Comparison of ENCODE assay signal across 9 cellular contexts in the genomic region with DNA sequence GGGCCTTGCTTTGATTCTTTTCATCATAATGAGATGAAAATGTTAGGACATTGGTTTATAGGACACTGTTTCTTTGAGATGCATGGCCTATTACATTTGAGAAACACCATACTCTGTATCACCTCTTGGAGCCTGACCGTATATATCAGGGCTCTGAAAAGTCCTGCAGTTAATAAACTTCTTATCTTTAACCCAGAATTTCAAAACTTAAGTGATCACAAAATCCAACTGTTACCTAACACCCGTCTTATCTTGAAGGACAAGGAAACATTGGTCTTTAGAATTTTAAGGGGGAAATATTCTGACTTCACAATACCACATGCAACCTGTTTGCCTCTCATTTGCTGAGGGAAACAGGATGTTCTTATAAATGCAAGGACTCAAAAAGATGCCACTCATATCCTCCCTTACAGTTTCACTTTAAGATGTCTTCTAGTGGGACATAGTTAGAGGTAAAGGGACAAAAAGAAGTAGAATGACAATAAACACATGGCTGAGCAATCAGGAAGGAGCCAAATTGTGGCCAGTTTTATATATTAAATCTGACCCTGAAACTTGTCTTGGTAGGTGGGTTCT.
A peak's percentile ranks its signal among the peaks of the same experiment; 100 is the strongest.
DNase-seq lines count a peak whose midpoint lies in the region; ATAC-seq and TF ChIP-seq lines count a peak whose summit lies in the region.
"Had no signal": no experiment of that assay in that cellular context is flagged by ENCODE, and none has a peak within 500 bp of the region (broad histone marks: within the 10 kb centered on the region; RNA-seq: fewer than 3 reads in every experiment).

No MANE protein-coding gene starts in this region.

- peak overlapping the region; percentile 11 for H3K4me3 Mint-ChIP-seq in activated naive CD4-positive, alpha-beta T cell treated with anti-CD3 and anti-CD28 coated beads, Interleukin-2, amount 10 ng/mL, durations not matched to agents 7 days and 5 days
- H3K4me3 Mint-ChIP-seq in effector memory CD8-positive, alpha-beta T cell: peak overlapping the region; percentile 20 to 58

- peak overlapping the region; percentile 100 for H3K27ac Mint-ChIP-seq in activated naive CD4-positive, alpha-beta T cell treated with anti-CD3 and anti-CD28 coated beads, Interleukin-2, amount 10 ng/mL, durations not matched to agents 7 days and 5 days
- peak overlapping the region; percentile 83 to 85 for H3K27ac Mint-ChIP-seq in effector memory CD8-positive, alpha-beta T cell

- intact Hi-C loops in tibial artery (cut with DNase I; ENCODE audit: low total_unique reads): no loop called here

- H3K36me3 Mint-ChIP-seq in activated naive CD4-positive, alpha-beta T cell treated with anti-CD3 and anti-CD28 coated beads, Interleukin-2, amount 10 ng/mL, durations not matched to agents 7 days and 5 days: peaks cover 83% of the 10 kb centered on the region
- H3K36me3 Mint-ChIP-seq in effector memory CD8-positive, alpha-beta T cell (ENCODE audit: insufficient read depth): peaks cover 14% of the 10 kb centered on the region

- no peaks in the 10 kb centered on the region for H3K9me3 Mint-ChIP-seq in activated naive CD4-positive, alpha-beta T cell treated with anti-CD3 and anti-CD28 coated beads, Interleukin-2, amount 10 ng/mL, durations not matched to agents 7 days and 5 days
- no peaks in the 10 kb centered on the region for H3K9me3 Mint-ChIP-seq in effector memory CD8-positive, alpha-beta T cell

- H3K4me3 ChIP-seq in tibial artery: no peak overlapping the region

- H3K4me1 Mint-ChIP-seq in activated naive CD4-positive, alpha-beta T cell treated with anti-CD3 and anti-CD28 coated beads, Interleukin-2, amount 10 ng/mL, durations not matched to agents 7 days and 5 days: peaks cover 85% of the 10 kb centered on the region
- H3K4me1 Mint-ChIP-seq in effector memory CD8-positive, alpha-beta T cell (ENCODE audit: low read depth in 2 of 2): peaks cover 35 to 49% of the 10 kb centered on the region in 2 donors

- H3K27me3 ChIP-seq in tibial artery: no peaks in the 10 kb centered on the region

- H3K4me1 ChIP-seq in tibial artery: peaks cover 0 to 83% (median 56%) of the 10 kb centered on the region in 4 donors

- CTCF ChIA-PET in activated naive CD4-positive, alpha-beta T cell treated with anti-CD3 and anti-CD28 coated beads, Interleukin-2, amount 10 ng/mL, durations not matched to agents 7 days and 5 days (lab: Charles Lee): interaction anchor here (1.1 to 2.4 kb wide), 3 partner anchors 25 to 36 kb away, joined by 3 to 12 read pairs (median 5); no protein-coding TSS in a partner anchor

- ATAC-seq in HG03442 (IDR thresholded peaks at IDR 0.05; ENCODE audit: unreplicated experiment): peak; percentile 32
- ATAC-seq in effector memory CD8-positive, alpha-beta T cell (replicated peaks): peak; percentile 41

- no peak for DNase-seq in activated naive CD4-positive, alpha-beta T cell treated with anti-CD3 and anti-CD28 coated beads, Interleukin-2, amount 10 ng/mL, durations not matched to agents 7 days and 5 days
- no peak for DNase-seq in activated naive CD4-positive, alpha-beta T cell (lab: John Stamatoyannopoulos, UW)
- no peak for DNase-seq in effector memory CD8-positive, alpha-beta T cell
- no peak for DNase-seq in tibial artery
- no peak for DNase-seq in activated CD8-positive, alpha-beta memory T cell treated with anti-CD3 and anti-CD28 coated beads, Interleukin-2, amount 50 U/mL, for 4 hours
- DNase-seq in NCI-H82 treated with DMSO at 0.1 percent for 48 hours (lab: John Stamatoyannopoulos, UW; ENCODE audit: unreplicated experiment): no peak
- DNase-seq in NCI-H1092 treated with DMSO at 0.1 percent for 48 hours (lab: John Stamatoyannopoulos, UW): no peak
- DNase-seq: NCI-H2029 treated with DMSO at 0.1 percent for 48 hours had no signal

- H3K9me3 ChIP-seq in tibial artery: no peaks in the 10 kb centered on the region

- H3K27me3 Mint-ChIP-seq in activated naive CD4-positive, alpha-beta T cell treated with anti-CD3 and anti-CD28 coated beads, Interleukin-2, amount 10 ng/mL, durations not matched to agents 7 days and 5 days: no peaks in the 10 kb centered on the region
- H3K27me3 Mint-ChIP-seq in effector memory CD8-positive, alpha-beta T cell: no peaks in the 10 kb centered on the region

- H3K36me3 ChIP-seq in tibial artery: peaks cover 0 to 18% (median 11%) of the 10 kb centered on the region in 3 donors

- no peak for TF ChIP-seq CTCF in tibial artery (IDR thresholded peaks at IDR 0.05)

- H3K27ac ChIP-seq in tibial artery: peak overlapping the region; percentile 76 to 78
